Comparison of ENCODE assay signal across 17 cellular contexts in genomic region chr3:105618561-105618960, GRCh38.
DNase-seq lines count a peak whose midpoint lies in the region; ATAC-seq and TF ChIP-seq lines count a peak whose summit lies in the region.
"Had no signal": no experiment of that assay in that cellular context is flagged by ENCODE, and none has a peak within 500 bp of the region (broad histone marks: within the 10 kb centered on the region; RNA-seq: fewer than 3 reads in every experiment).

No MANE protein-coding gene starts in this region.

- TF ChIP-seq CTCF in brain microvascular endothelial cell (IDR thresholded peaks at IDR 0.05; ENCODE audit: low read depth, low read length, missing control alignments) (no peak), tibial nerve (IDR thresholded peaks at IDR 0.05) (no peak), mucosa of descending colon (IDR thresholded peaks at IDR 0.05) (no peak)

- no peak for TF ChIP-seq EP300 in tibial nerve (IDR thresholded peaks at IDR 0.05)

- no peaks in the 10 kb centered on the region for H3K36me3 ChIP-seq in SJCRH30
- no peaks in the 10 kb centered on the region for H3K36me3 ChIP-seq in brain microvascular endothelial cell (replicated peaks)
- no peaks in the 10 kb centered on the region for H3K36me3 ChIP-seq in tibial nerve
- no peaks in the 10 kb centered on the region for H3K36me3 ChIP-seq in mucosa of descending colon (ENCODE audit: low read depth)
- H3K36me3 ChIP-seq: HAP-1 had no signal

- H3K36me3 Mint-ChIP-seq in activated CD4-positive, alpha-beta T cell treated with anti-CD3 and anti-CD28 coated beads, Interleukin-2, amount 10 ng/mL, durations not matched to agents 24 days and 14 days (ENCODE audit: low read depth), result no peaks in the 10 kb centered on the region
- H3K36me3 Mint-ChIP-seq in activated CD4-positive, alpha-beta T cell treated with anti-CD3 and anti-CD28 coated beads for 36 hours (ENCODE audit: low read depth), result no peaks in the 10 kb centered on the region
- H3K36me3 Mint-ChIP-seq: CD4-positive, CD25-positive, alpha-beta regulatory T cell; CD8-positive, alpha-beta memory T cell had no signal

- no peak overlapping the region for H3K4me3 ChIP-seq in SJCRH30
- no peak overlapping the region for H3K4me3 ChIP-seq in brain microvascular endothelial cell (ENCODE audit: low read depth, low read length)
- H3K4me3 ChIP-seq in tibial nerve, result no peak overlapping the region
- no peak overlapping the region for H3K4me3 ChIP-seq in mucosa of descending colon
- H3K4me3 ChIP-seq: HAP-1 had no signal

- no peak overlapping the region for H3K27ac Mint-ChIP-seq in activated CD4-positive, alpha-beta T cell treated with anti-CD3 and anti-CD28 coated beads, Interleukin-2, amount 10 ng/mL, durations not matched to agents 24 days and 14 days
- H3K27ac Mint-ChIP-seq in activated CD4-positive, alpha-beta T cell treated with anti-CD3 and anti-CD28 coated beads for 36 hours, result no peak overlapping the region
- H3K27ac Mint-ChIP-seq: B cell; CD4-positive, CD25-positive, alpha-beta regulatory T cell had no signal

- H3K9me3 ChIP-seq in SJCRH30 (replicated peaks), result no peaks in the 10 kb centered on the region
- H3K9me3 ChIP-seq in tibial nerve, result no peaks in the 10 kb centered on the region
- no peaks in the 10 kb centered on the region for H3K9me3 ChIP-seq in mucosa of descending colon
- H3K9me3 ChIP-seq: HAP-1 had no signal

- POLR2A ChIA-PET in activated CD4-positive, alpha-beta T cell treated with anti-CD3 and anti-CD28 coated beads for 36 hours (lab: Charles Lee), result no interaction called here

- no peak overlapping the region for H3K27ac ChIP-seq in SJCRH30
- H3K27ac ChIP-seq in brain microvascular endothelial cell, result no peak overlapping the region
- H3K27ac ChIP-seq in tibial nerve, result no peak overlapping the region

- H3K4me3 Mint-ChIP-seq in activated CD4-positive, alpha-beta T cell treated with anti-CD3 and anti-CD28 coated beads, Interleukin-2, amount 10 ng/mL, durations not matched to agents 24 days and 14 days, result no peak overlapping the region
- H3K4me3 Mint-ChIP-seq in activated CD4-positive, alpha-beta T cell treated with anti-CD3 and anti-CD28 coated beads for 36 hours, result no peak overlapping the region
- H3K4me3 Mint-ChIP-seq: B cell; CD4-positive, CD25-positive, alpha-beta regulatory T cell; CD8-positive, alpha-beta memory T cell had no signal

- CTCF ChIA-PET in activated CD4-positive, alpha-beta T cell treated with anti-CD3 and anti-CD28 coated beads for 36 hours (lab: Charles Lee), result interaction anchor here (1.0 kb wide), 1 partner anchor 16 kb away, joined by 3 read pairs; no protein-coding TSS in a partner anchor

- no peaks in the 10 kb centered on the region for H3K4me1 Mint-ChIP-seq in activated CD4-positive, alpha-beta T cell treated with anti-CD3 and anti-CD28 coated beads, Interleukin-2, amount 10 ng/mL, durations not matched to agents 24 days and 14 days
- no peaks in the 10 kb centered on the region for H3K4me1 Mint-ChIP-seq in activated CD4-positive, alpha-beta T cell treated with anti-CD3 and anti-CD28 coated beads for 36 hours
- H3K4me1 Mint-ChIP-seq: B cell; CD4-positive, CD25-positive, alpha-beta regulatory T cell; CD8-positive, alpha-beta memory T cell had no signal

- H3K9me3 Mint-ChIP-seq in activated CD4-positive, alpha-beta T cell treated with anti-CD3 and anti-CD28 coated beads, Interleukin-2, amount 10 ng/mL, durations not matched to agents 24 days and 14 days, result peaks cover 9% of the 10 kb centered on the region
- no peaks in the 10 kb centered on the region for H3K9me3 Mint-ChIP-seq in activated CD4-positive, alpha-beta T cell treated with anti-CD3 and anti-CD28 coated beads for 36 hours (ENCODE audit: low read depth)
- H3K9me3 Mint-ChIP-seq: CD8-positive, alpha-beta memory T cell had no signal

- intact Hi-C loops in activated CD4-positive, alpha-beta T cell treated with anti-CD3 and anti-CD28 coated beads, Interleukin-2, amount 10 ng/mL, durations not matched to agents 24 days and 14 days (cut with micrococcal nuclease), result no loop called here
- intact Hi-C loops in activated CD4-positive, alpha-beta T cell treated with anti-CD3 and anti-CD28 coated beads for 36 hours (cut with DNase I, micrococcal nuclease), result no loop called here
- intact Hi-C loops in mucosa of descending colon (cut with DNase I, micrococcal nuclease), result no loop called here

- in situ Hi-C loops in brain microvascular endothelial cell (cut with HindIII; ENCODE audit: low pct_ligation_motif_present, low sequenced_read_pairs), result no loop called here

- WGBS in tibial nerve, 2 donors, result 50 to 66% methylated on average over 5 of the region's 5 CpGs

- peaks cover 23% of the 10 kb centered on the region for H3K4me1 ChIP-seq in SJCRH30
- no peaks in the 10 kb centered on the region for H3K4me1 ChIP-seq in tibial nerve
- H3K4me1 ChIP-seq in mucosa of descending colon (ENCODE audit: low read depth), result no peaks in the 10 kb centered on the region
- H3K4me1 ChIP-seq: HAP-1 had no signal

- DNase-seq in activated CD4-positive, alpha-beta T cell treated with anti-CD3 and anti-CD28 coated beads, Interleukin-2, amount 10 ng/mL, durations not matched to agents 24 days and 14 days, result peak; percentile 27
- no peak for DNase-seq in activated CD4-positive, alpha-beta T cell treated with anti-CD3 and anti-CD28 coated beads for 36 hours
- DNase-seq in SJCRH30 (peak; percentile 82 to 84), brain microvascular endothelial cell (peak; percentile 23), tibial nerve (ENCODE audit: low spot score in 2 of 2) (no peak), epidermal melanocyte (ENCODE audit: insufficient read length, low spot score) (no peak), mucosa of descending colon (no peak)
- DNase-seq: C1 segment of cervical spinal cord; CD4-positive, CD25-positive, alpha-beta regulatory T cell; CD8-positive, alpha-beta memory T cell; COR-L47; DMS 273 treated with DMSO at 0.1 percent for 48 hours; DMS53; DND-41; EL had no signal

- no peak for TF ChIP-seq POLR2A in tibial nerve (IDR thresholded peaks at IDR 0.05)

- no peak for ATAC-seq in activated CD4-positive, alpha-beta T cell treated with anti-CD3 and anti-CD28 coated beads for 36 hours
- ATAC-seq in mucosa of descending colon, result no peak

- H3K27me3 ChIP-seq in SJCRH30 (no peaks in the 10 kb centered on the region), brain microvascular endothelial cell (replicated peaks) (no peaks in the 10 kb centered on the region), tibial nerve (no peaks in the 10 kb centered on the region)

- H3K27me3 Mint-ChIP-seq in activated CD4-positive, alpha-beta T cell treated with anti-CD3 and anti-CD28 coated beads, Interleukin-2, amount 10 ng/mL, durations not matched to agents 24 days and 14 days, result peaks cover 4% of the 10 kb centered on the region
- peaks cover 4% of the 10 kb centered on the region for H3K27me3 Mint-ChIP-seq in activated CD4-positive, alpha-beta T cell treated with anti-CD3 and anti-CD28 coated beads for 36 hours
- H3K27me3 Mint-ChIP-seq: B cell had no signal

Comparison
In these comparisons a context has a peak if more than half of its experiments do, and no peak if none do; other contexts are left out.
1. DNase-seq: peak in activated CD4-positive, alpha-beta T cell treated with anti-CD3 and anti-CD28 coated beads, Interleukin-2, amount 10 ng/mL, durations not matched to agents 24 days and 14 days (single experiment), SJCRH30 (2 of 2) and brain microvascular endothelial cell (single experiment); none in activated CD4-positive, alpha-beta T cell treated with anti-CD3 and anti-CD28 coated beads for 36 hours (single experiment), tibial nerve (0 of 2), epidermal melanocyte (single experiment) and mucosa of descending colon (0 of 3).